Comparison of ENCODE assay signal across 8 cellular contexts in the genomic region with DNA sequence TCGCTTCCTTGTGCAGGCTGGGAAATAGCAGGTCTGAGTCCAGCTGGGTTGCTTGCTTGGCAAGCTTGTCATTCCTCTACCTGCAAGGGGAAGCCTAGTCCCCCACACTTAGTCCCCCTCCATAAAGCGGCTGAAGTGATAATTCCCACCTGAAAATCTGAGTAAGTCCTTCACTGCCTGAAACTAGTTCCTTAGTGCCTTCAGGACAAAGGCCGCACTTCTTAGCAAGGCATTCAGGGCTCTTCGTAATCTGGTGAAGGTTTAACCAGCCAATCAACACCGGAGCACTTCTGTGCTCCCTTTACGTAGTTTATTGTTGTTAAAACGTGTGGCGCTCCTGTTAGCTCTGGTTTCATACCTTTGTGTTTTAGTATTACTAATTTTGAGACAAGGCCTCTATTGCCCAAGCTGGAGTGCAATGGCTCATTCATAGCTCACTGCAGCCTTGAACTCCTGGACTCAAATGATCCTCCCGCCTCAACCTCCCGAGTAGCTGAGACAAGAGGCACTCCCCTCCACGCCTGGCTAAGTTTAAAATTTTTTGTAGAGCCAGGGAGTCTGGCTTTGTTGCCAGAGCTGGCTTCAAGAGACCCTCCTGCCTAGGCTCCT. TPM values are rescaled to one million over a fixed set of nuclear protein-coding genes. Genes with fewer than 3 reads are reported as not detected.
A peak's percentile ranks its signal among the peaks of the same experiment; 100 is the strongest.
DNase-seq lines count a peak whose midpoint lies in the region; ATAC-seq and TF ChIP-seq lines count a peak whose summit lies in the region.

No MANE protein-coding gene starts in this region.

- peak overlapping the region; percentile 95 for H3K4me3 ChIP-seq in BJ (ENCODE audit: low read depth, low read length)
- peak overlapping the region; percentile 88 to 90 for H3K4me3 ChIP-seq in cardiac fibroblast (replicated peaks in 1 of 2; ENCODE audit: low read depth in 2 of 2, low read length in 2 of 2)
- H3K4me3 ChIP-seq in muscle layer of colon (ENCODE audit: low read depth in 1 of 2, low read length in 2 of 2): peak overlapping the region; percentile 81 to 91

- ATAC-seq in HG03378 (IDR thresholded peaks at IDR 0.05; ENCODE audit: unreplicated experiment): peak; percentile 8
- no peak for ATAC-seq in HG02623 (IDR thresholded peaks at IDR 0.05; ENCODE audit: unreplicated experiment)
- ATAC-seq in GM21515 (IDR thresholded peaks at IDR 0.05; ENCODE audit: unreplicated experiment): no peak

- no peak for DNase-seq in BJ (ENCODE audit: low read depth)
- peak; percentile 13 to 15 for DNase-seq in cardiac fibroblast (ENCODE audit: low read depth in 2 of 2)
- DNase-seq in midbrain (lab: John Stamatoyannopoulos, UW): no peak
- DNase-seq in SKM-1 (lab: John Stamatoyannopoulos, UW; ENCODE audit: unreplicated experiment): no peak

- H3K36me3 ChIP-seq in BJ (ENCODE audit: control insufficient read depth, insufficient read depth, low read length) (no peaks in the 10 kb centered on the region), muscle layer of colon (ENCODE audit: insufficient read depth, low read length) (no peaks in the 10 kb centered on the region)

- H3K27me3 ChIP-seq in BJ (ENCODE audit: control insufficient read depth, insufficient read depth, low read length): no peaks in the 10 kb centered on the region
- no peaks in the 10 kb centered on the region for H3K27me3 ChIP-seq in muscle layer of colon (ENCODE audit: control insufficient read depth in 1 of 2, insufficient read depth in 2 of 2, low read length in 2 of 2)

- TF ChIP-seq CTCF in BJ (IDR thresholded peaks at IDR 0.05; ENCODE audit: insufficient read depth, low read depth, low read length) (no peak), cardiac fibroblast (IDR thresholded peaks at IDR 0.05; ENCODE audit: low read depth, low read length) (no peak)

- H3K9ac ChIP-seq in muscle layer of colon (ENCODE audit: low read length): peak overlapping the region; percentile 90

- no peaks in the 10 kb centered on the region for H3K9me3 ChIP-seq in muscle layer of colon (ENCODE audit: low read length)

- peaks cover 23% of the 10 kb centered on the region for H3K4me1 ChIP-seq in muscle layer of colon (ENCODE audit: insufficient read depth, low read length)

- CTCF ChIA-PET in BJ (lab: Yijun Ruan, JAX): interaction anchor here (0.7 to 2.2 kb wide), 6 partner anchors 10 to 394 kb away, joined by 3 to 7 read pairs (median 3); a partner anchor contains a TSS

- POLR2A ChIA-PET in BJ (lab: Charles Lee): no interaction called here

- H3K27ac ChIP-seq in muscle layer of colon (ENCODE audit: low read depth, low read length): peak overlapping the region; percentile 97

RNA-seq across cellular contexts. Expression of a gene that starts 0.8 kb away (rescaled TPM):
- polyA plus RNA-seq in BJ (2011; rRNA removed): 26.0 and 45.5 TPM in 2 replicates
- 32.9 and 47.6 TPM in 2 replicates for polyA minus RNA-seq in BJ (2011; rRNA and poly(A)+ RNA removed)

RNA-seq across cellular contexts. Expression of a gene that starts 9.2 kb away (rescaled TPM):
- polyA plus RNA-seq in BJ (2011; rRNA removed): 0.22 and 0.27 TPM in 2 replicates
- not detected in 2 replicates for polyA minus RNA-seq in BJ (2011; rRNA and poly(A)+ RNA removed)

RNA-seq across cellular contexts. Expression of a gene that starts 21.0 kb away (rescaled TPM):
- 19.9 and 27.4 TPM in 2 replicates for polyA plus RNA-seq in BJ (2011; rRNA removed)
- 68.5 and 68.9 TPM in 2 replicates for polyA minus RNA-seq in BJ (2011; rRNA and poly(A)+ RNA removed)

RNA-seq across cellular contexts. Expression of a gene that starts 37.8 kb away (rescaled TPM):
- polyA plus RNA-seq in BJ (2011; rRNA removed): 0.15 and 0.58 TPM in 2 replicates
- polyA minus RNA-seq in BJ (2011; rRNA and poly(A)+ RNA removed): not detected in 2 replicates

RNA-seq across cellular contexts. Expression of a gene that starts 42.8 kb away (rescaled TPM):
- polyA plus RNA-seq in BJ (2011; rRNA removed): 24.8 and 29.1 TPM in 2 replicates
- polyA minus RNA-seq in BJ (2011; rRNA and poly(A)+ RNA removed): 10.4 and 15.5 TPM in 2 replicates

Comparison
In these comparisons a context has a peak if more than half of its experiments do, and no peak if none do; other contexts are left out.
1. DNase-seq: peak in cardiac fibroblast (2 of 2); none in BJ (single experiment), midbrain (single experiment) and SKM-1 (single experiment).
2. Peak in every context shown above with its lines, with median percentiles within 50 percentile points of each other: H3K4me3 ChIP-seq.